Comparison of ENCODE assay signal across 8 cellular contexts in genomic region chr2:17470855-17471641, GRCh38. TPM values are rescaled to one million over a fixed set of nuclear protein-coding genes. Genes with fewer than 3 reads are reported as not detected.
DNase-seq lines count a peak whose midpoint lies in the region; ATAC-seq and TF ChIP-seq lines count a peak whose summit lies in the region.

No MANE protein-coding gene starts in this region.

- TF ChIP-seq CTCF in AG04450 (IDR thresholded peaks at IDR 0.05; ENCODE audit: low read depth, low read length): peak; percentile 60
- TF ChIP-seq CTCF in foreskin fibroblast (IDR thresholded peaks at IDR 0.05; ENCODE audit: low read depth, low read length): no peak

- CTCF ChIA-PET in AG04450 (lab: Charles Lee): interaction anchor here (0.6 to 5.1 kb wide), 24 partner anchors 9 to 907 kb away, joined by 3 to 123 read pairs (median 5); partner anchors contain the start of gene RAD51AP2
- CTCF ChIA-PET in activated naive CD4-positive, alpha-beta T cell treated with anti-CD3 and anti-CD28 coated beads for 36 hours (lab: Charles Lee): interaction anchor here (0.7 kb wide), 2 partner anchors 8 to 15 kb away, joined by 3 to 6 read pairs; no protein-coding TSS in a partner anchor

- H3K9me3 Mint-ChIP-seq in activated naive CD4-positive, alpha-beta T cell treated with anti-CD3 and anti-CD28 coated beads for 36 hours: peaks cover 21% of the 10 kb centered on the region

- H3K36me3 Mint-ChIP-seq in activated naive CD4-positive, alpha-beta T cell treated with anti-CD3 and anti-CD28 coated beads for 36 hours (ENCODE audit: low read depth): no peaks in the 10 kb centered on the region

- ATAC-seq in HG03097 (IDR thresholded peaks at IDR 0.05; ENCODE audit: low FRiP score, unreplicated experiment): no peak

- POLR2A ChIA-PET in AG04450 (lab: Yijun Ruan, JAX): no interaction called here

- intact Hi-C loops in activated naive CD4-positive, alpha-beta T cell treated with anti-CD3 and anti-CD28 coated beads for 36 hours (cut with micrococcal nuclease): loop anchor here (5.0 kb wide), 1 partner anchor 201 kb away; no protein-coding TSS in a partner anchor

- DNase-seq in AG04450 (ENCODE audit: low read depth, low spot score) (peak; percentile 30), HCEC 1CT (peak; percentile 81), RKO (ENCODE audit: low spot score) (peak; percentile 44), foreskin fibroblast (peak; percentile 12 to 58)
- no peak for DNase-seq in stimulated activated CD4-positive, alpha-beta T cell treated with anti-CD3 and anti-CD28 coated beads, Interleukin-4, amount 100 ng/mL, for 24 hours
- DNase-seq in stimulated activated CD4-positive, alpha-beta T cell treated with anti-CD3 and anti-CD28 coated beads, Interleukin-2, amount 100 ng/mL, for 24 hours: no peak
- no peak for DNase-seq in activated naive CD4-positive, alpha-beta T cell treated with anti-CD3 and anti-CD28 coated beads for 36 hours

- H3K4me3 Mint-ChIP-seq in activated naive CD4-positive, alpha-beta T cell treated with anti-CD3 and anti-CD28 coated beads for 36 hours: no peak overlapping the region

- no peaks in the 10 kb centered on the region for H3K4me1 Mint-ChIP-seq in activated naive CD4-positive, alpha-beta T cell treated with anti-CD3 and anti-CD28 coated beads for 36 hours (ENCODE audit: low read depth)

- no peaks in the 10 kb centered on the region for H3K9me3 ChIP-seq in AG04450 (ENCODE audit: control insufficient read depth, insufficient read depth, low read length)

- no peaks in the 10 kb centered on the region for H3K27me3 ChIP-seq in AG04450 (ENCODE audit: control insufficient read depth, insufficient read depth, low read length)

- no peaks in the 10 kb centered on the region for H3K27me3 Mint-ChIP-seq in activated naive CD4-positive, alpha-beta T cell treated with anti-CD3 and anti-CD28 coated beads for 36 hours (ENCODE audit: low read depth)

- H3K4me3 ChIP-seq in AG04450 (ENCODE audit: low read depth, low read length) (no peak overlapping the region), foreskin fibroblast (ENCODE audit: low read depth in 1 of 2, low read length in 2 of 2) (no peak overlapping the region)

- H3K27ac Mint-ChIP-seq in activated naive CD4-positive, alpha-beta T cell treated with anti-CD3 and anti-CD28 coated beads for 36 hours: no peak overlapping the region

- H3K27ac ChIP-seq in AG04450 (ENCODE audit: low read depth, low read length): peak overlapping the region; percentile 58

RNA-seq across cellular contexts. Expression of gene RAD51AP2, which starts 47.2 kb away (rescaled TPM):
- not detected in 2 replicates for polyA plus RNA-seq in AG04450 (2011; rRNA removed)
- polyA minus RNA-seq in AG04450 (2011; rRNA and poly(A)+ RNA removed): not detected in 2 replicates
- not detected for total RNA-seq in activated naive CD4-positive, alpha-beta T cell treated with anti-CD3 and anti-CD28 coated beads for 36 hours

Comparison
In these comparisons a context has a peak if more than half of its experiments do, and no peak if none do; other contexts are left out.
1. DNase-seq: peak in AG04450 (single experiment), HCEC 1CT (single experiment), RKO (single experiment) and foreskin fibroblast (2 of 2); none in stimulated activated CD4-positive, alpha-beta T cell treated with anti-CD3 and anti-CD28 coated beads, Interleukin-4, amount 100 ng/mL, for 24 hours (single experiment), stimulated activated CD4-positive, alpha-beta T cell treated with anti-CD3 and anti-CD28 coated beads, Interleukin-2, amount 100 ng/mL, for 24 hours (0 of 2) and activated naive CD4-positive, alpha-beta T cell treated with anti-CD3 and anti-CD28 coated beads for 36 hours (single experiment).